Comparison of ENCODE assay signal across 24 cellular contexts in genomic region chr3:177438596-177439220, GRCh38.
"Had no signal": no experiment of that assay in that cellular context is flagged by ENCODE, and none has a peak within 500 bp of the region (broad histone marks: within the 10 kb centered on the region; RNA-seq: fewer than 3 reads in every experiment).

No MANE protein-coding gene starts in this region.

- H3K9me3 ChIP-seq: esophagus squamous epithelium, left ventricle myocardium inferior, lower lobe of right lung, neutrophil, psoas muscle, testis, tibial nerve, upper lobe of right lung had no signal

- H3K27ac ChIP-seq: epithelial cell of prostate, hepatocyte, left ventricle myocardium inferior, lower lobe of right lung, neutrophil, psoas muscle, skin epidermis, testis, tibial nerve, upper lobe of right lung had no signal

- H3K27me3 ChIP-seq: esophagus squamous epithelium, hepatocyte, neutrophil, testis, tibial nerve, upper lobe of right lung had no signal

- H3K4me3 ChIP-seq: esophagus squamous epithelium, hepatocyte, left ventricle myocardium inferior, lower lobe of right lung, psoas muscle, skin epidermis, testis, tibial nerve, upper lobe of right lung had no signal

- H3K4me1 ChIP-seq: lower lobe of right lung, psoas muscle, tibial nerve had no signal

- H3K4me2 ChIP-seq: hepatocyte had no signal

- H2AFZ ChIP-seq: hepatocyte had no signal

- H3K79me2 ChIP-seq: hepatocyte had no signal

- DNase-seq: effector memory CD4-positive, alpha-beta T cell; esophagus squamous epithelium; foreskin melanocyte; head of caudate nucleus; kidney; left cardiac atrium; left ventricle myocardium inferior; lower lobe of right lung; mesenchymal stem cell; midbrain; naive B cell; psoas muscle; stimulated activated CD4-positive, alpha-beta T cell treated with anti-CD3 and anti-CD28 coated beads, Interleukin-2, amount 100 ng/mL, for 24 hours; stimulated activated CD4-positive, alpha-beta T cell treated with anti-CD3 and anti-CD28 coated beads, Interleukin-4, amount 100 ng/mL, for 4 hours; stimulated activated naive B cell treated with anti-CD40 and anti-IgM and Interleukin-4, amounts not matched to agents 10 μg/mL and 1 μg/mL and 100 μg/mL, for 72 hours; stimulated activated naive CD8-positive, alpha-beta T cell treated with anti-CD3 and anti-CD28 coated beads, Interleukin-15, amount 100 ng/mL, for 72 hours; testis; upper lobe of right lung had no signal

- ATAC-seq: lower lobe of right lung; psoas muscle; sciatic nerve; stimulated activated naive B cell treated with anti-CD40 and anti-IgM and Interleukin-4, amounts not matched to agents 10 μg/mL and 1 μg/mL and 100 μg/mL, for 72 hours; stimulated activated naive CD8-positive, alpha-beta T cell treated with anti-CD3 and anti-CD28 coated beads, Interleukin-15, amount 100 ng/mL, for 72 hours; upper lobe of right lung had no signal

- H3K36me3 ChIP-seq: esophagus squamous epithelium, left ventricle myocardium inferior, lower lobe of right lung, neutrophil, tibial nerve, upper lobe of right lung had no signal
